ENCODE assay signal across 8 cellular contexts in genomic region chr18:57819671-57820460, GRCh38. TPM values are rescaled to one million over a fixed set of nuclear protein-coding genes. Genes with fewer than 3 reads are reported as not detected.
DNase-seq lines count a peak whose midpoint lies in the region; ATAC-seq and TF ChIP-seq lines count a peak whose summit lies in the region.

No MANE protein-coding gene starts in this region.

- no peaks in the 10 kb centered on the region for H3K36me3 ChIP-seq in gastrocnemius medialis

- intact Hi-C loops in gastrocnemius medialis (cut with DNase I; ENCODE audit: low total_unique reads) = no loop called here

- TF ChIP-seq POLR2A in gastrocnemius medialis (IDR thresholded peaks at IDR 0.05) = no peak

- H3K4me3 ChIP-seq in fibroblast of villous mesenchyme (ENCODE audit: low read depth, low read length) = no peak overlapping the region
- H3K4me3 ChIP-seq in gastrocnemius medialis = no peak overlapping the region

- H3K9me3 ChIP-seq in gastrocnemius medialis = no peaks in the 10 kb centered on the region

- no peak overlapping the region for H3K4me3 Mint-ChIP-seq in effector memory CD8-positive, alpha-beta T cell

- TF ChIP-seq CTCF in RWPE1 (conservative IDR thresholded peaks at IDR 0.05; ENCODE audit: low read depth) (no peak), fibroblast of villous mesenchyme (IDR thresholded peaks at IDR 0.05; ENCODE audit: insufficient read depth, low read depth, low read length) (no peak), gastrocnemius medialis (IDR thresholded peaks at IDR 0.05 in 4 of 5, conservative IDR thresholded peaks at IDR 0.05 in 1 of 5) (no peak)

- H3K27me3 Mint-ChIP-seq in effector memory CD8-positive, alpha-beta T cell = peaks cover 5 to 46% of the 10 kb centered on the region in 2 donors

- POLR2A ChIA-PET in RWPE1 (lab: Yijun Ruan, JAX; ENCODE audit: low non-redundant PET) = no interaction called here

- no peaks in the 10 kb centered on the region for H3K27me3 ChIP-seq in gastrocnemius medialis

- CTCF ChIA-PET in RWPE1 (lab: Yijun Ruan, JAX) = no interaction called here

- peaks cover 7 to 12% of the 10 kb centered on the region in 2 donors for H3K4me1 ChIP-seq in gastrocnemius medialis

- peak; percentile 86 for DNase-seq in EH (ENCODE audit: low read depth)
- DNase-seq in RWPE1 (ENCODE audit: low spot score) = peak; percentile 36
- peak; percentile 85 for DNase-seq in fibroblast of villous mesenchyme (ENCODE audit: low read depth)
- peak; percentile 29 to 51 for DNase-seq in gastrocnemius medialis
- no peak for DNase-seq in SKM-1 (lab: John Stamatoyannopoulos, UW; ENCODE audit: unreplicated experiment)
- no peak for DNase-seq in effector memory CD8-positive, alpha-beta T cell
- no peak for DNase-seq in midbrain (lab: John Stamatoyannopoulos, UW)

- no peaks in the 10 kb centered on the region for H3K36me3 Mint-ChIP-seq in effector memory CD8-positive, alpha-beta T cell (ENCODE audit: insufficient read depth)

- H3K27ac ChIP-seq in RWPE1 = peak overlapping the region; percentile 69; the same call in 1 of the 2 replicates
- H3K27ac ChIP-seq in gastrocnemius medialis = peak overlapping the region; percentile 27 to 38 (median 30)

- in situ Hi-C loops in gastrocnemius medialis (cut with MboI; ENCODE audit: low sequenced_read_pairs in 4 of 4) = loop anchor here in 1 of 4 donors (25.0 kb wide), 1 partner anchor 183 kb away; no protein-coding TSS in a partner anchor

- H3K4me1 Mint-ChIP-seq in effector memory CD8-positive, alpha-beta T cell (ENCODE audit: low read depth in 2 of 2) = no peaks in the 10 kb centered on the region

- ATAC-seq in HG03095 (IDR thresholded peaks at IDR 0.05; ENCODE audit: unreplicated experiment) = peak; percentile 76
- ATAC-seq in gastrocnemius medialis = peak; percentile 83 to 93
- ATAC-seq in effector memory CD8-positive, alpha-beta T cell (replicated peaks) = no peak

- no peaks in the 10 kb centered on the region for H3K9me3 Mint-ChIP-seq in effector memory CD8-positive, alpha-beta T cell

- H3K27ac Mint-ChIP-seq in effector memory CD8-positive, alpha-beta T cell = no peak overlapping the region

RNA-seq across cellular contexts. Expression of gene ATP8B1, which starts 16.8 kb away (rescaled TPM):
- 26.3 and 28.3 TPM in 2 replicates for total RNA-seq in fibroblast of villous mesenchyme
- total RNA-seq in gastrocnemius medialis = 1 to 10 TPM; 1.6 to 4.2 (median 2.6) TPM

Comparison
In these comparisons a context has a peak if more than half of its experiments do, and no peak if none do; other contexts are left out.
1. DNase-seq: peak in EH (single experiment), RWPE1 (single experiment), fibroblast of villous mesenchyme (single experiment) and gastrocnemius medialis (2 of 2); none in SKM-1 (single experiment), effector memory CD8-positive, alpha-beta T cell (0 of 3) and midbrain (single experiment).